ENCODE assay signal across 20 cellular contexts in genomic region chr5:118793652-118794051, GRCh38.
DNase-seq lines count a peak whose midpoint lies in the region; ATAC-seq and TF ChIP-seq lines count a peak whose summit lies in the region.
"Had no signal": no experiment of that assay in that cellular context is flagged by ENCODE, and none has a peak within 500 bp of the region (broad histone marks: within the 10 kb centered on the region; RNA-seq: fewer than 3 reads in every experiment).

No MANE protein-coding gene starts in this region.

- ATAC-seq in stimulated activated naive CD8-positive, alpha-beta T cell treated with anti-CD3 and anti-CD28 coated beads, Interleukin-15, amount 100 ng/mL, for 72 hours: peak; percentile 14
- no peak for ATAC-seq in stimulated activated naive CD8-positive, alpha-beta T cell treated with anti-CD3 and anti-CD28 coated beads, Interleukin-15, Interleukin-2, amounts not matched to agents 100 U/mL and 50 U/mL, for 24 hours
- no peak for ATAC-seq in HG02973 (IDR thresholded peaks at IDR 0.05; ENCODE audit: unreplicated experiment)

- H2AFZ ChIP-seq in parathyroid adenoma: peak overlapping the region; percentile 47

- H3K27ac Mint-ChIP-seq in stimulated activated naive CD8-positive, alpha-beta T cell treated with anti-CD3 and anti-CD28 coated beads, Interleukin-15, amount 100 ng/mL, for 72 hours: no peak overlapping the region
- peak overlapping the region; percentile 21 to 96 (median 92) for H3K27ac Mint-ChIP-seq in nephron
- H3K27ac Mint-ChIP-seq: CD14-positive monocyte; CD4-positive, alpha-beta T cell; HFFc6 had no signal

- H3K9me3 ChIP-seq in parathyroid adenoma (ENCODE audit: control insufficient read depth, low read length): no peaks in the 10 kb centered on the region
- H3K9me3 ChIP-seq: BE2C; BLaER1 treated with 17β-estradiol and CSF1 and Interleukin-3, amounts not matched to agents 10 nM and 100 nM; HAP-1 had no signal

- no peak overlapping the region for H3K9ac ChIP-seq in parathyroid adenoma
- H3K9ac ChIP-seq: BLaER1 treated with 17β-estradiol and CSF1 and Interleukin-3, amounts not matched to agents 10 nM and 100 nM had no signal

- no peaks in the 10 kb centered on the region for H3K27me3 ChIP-seq in parathyroid adenoma (ENCODE audit: control insufficient read depth, insufficient read depth, low read length)
- H3K27me3 ChIP-seq: BE2C; BLaER1 treated with 17β-estradiol and CSF1 and Interleukin-3, amounts not matched to agents 10 nM and 100 nM had no signal

- no peak overlapping the region for H3K4me3 ChIP-seq in parathyroid adenoma (ENCODE audit: low read depth, low read length)
- H3K4me3 ChIP-seq: BLaER1 treated with 17β-estradiol and CSF1 and Interleukin-3, amounts not matched to agents 10 nM and 100 nM; HAP-1 had no signal

- no peaks in the 10 kb centered on the region for H3K9me3 Mint-ChIP-seq in stimulated activated naive CD8-positive, alpha-beta T cell treated with anti-CD3 and anti-CD28 coated beads, Interleukin-15, amount 100 ng/mL, for 72 hours
- H3K9me3 Mint-ChIP-seq in nephron: peaks cover 2% of the 10 kb centered on the region
- H3K9me3 Mint-ChIP-seq: CD14-positive monocyte; CD4-positive, alpha-beta T cell; HFFc6 had no signal

- H3K36me3 Mint-ChIP-seq in nephron (ENCODE audit: low read depth): no peaks in the 10 kb centered on the region
- H3K36me3 Mint-ChIP-seq: CD14-positive monocyte had no signal

- no peaks in the 10 kb centered on the region for H3K27me3 Mint-ChIP-seq in stimulated activated naive CD8-positive, alpha-beta T cell treated with anti-CD3 and anti-CD28 coated beads, Interleukin-15, amount 100 ng/mL, for 72 hours
- H3K27me3 Mint-ChIP-seq in nephron (ENCODE audit: low read depth): peaks cover 4% of the 10 kb centered on the region
- H3K27me3 Mint-ChIP-seq: CD4-positive, alpha-beta T cell had no signal

- H3K4me1 Mint-ChIP-seq in stimulated activated naive CD8-positive, alpha-beta T cell treated with anti-CD3 and anti-CD28 coated beads, Interleukin-15, amount 100 ng/mL, for 72 hours: no peaks in the 10 kb centered on the region
- peaks cover 54% of the 10 kb centered on the region for H3K4me1 Mint-ChIP-seq in nephron
- H3K4me1 Mint-ChIP-seq: CD14-positive monocyte had no signal

- no peak for TF ChIP-seq CTCF in nephron (IDR thresholded peaks at IDR 0.05; ENCODE audit: unreplicated experiment in 3 of 3)
- TF ChIP-seq CTCF in parathyroid adenoma (IDR thresholded peaks at IDR 0.05): no peak

- H3K4me1 ChIP-seq in parathyroid adenoma: peaks cover 20% of the 10 kb centered on the region
- H3K4me1 ChIP-seq: HAP-1 had no signal

- H3K36me3 ChIP-seq in parathyroid adenoma (ENCODE audit: control insufficient read depth, insufficient read depth, low read length): no peaks in the 10 kb centered on the region
- H3K36me3 ChIP-seq: BE2C; BLaER1 treated with 17β-estradiol and CSF1 and Interleukin-3, amounts not matched to agents 10 nM and 100 nM; HAP-1 had no signal

- in situ Hi-C loops in ACHN (cut with HindIII; ENCODE audit: low pct_ligation_motif_present, low pct_unique_long_range_greater_than_20kb, low sequenced_read_pairs): no loop called here

- H3K4me3 Mint-ChIP-seq in stimulated activated naive CD8-positive, alpha-beta T cell treated with anti-CD3 and anti-CD28 coated beads, Interleukin-15, amount 100 ng/mL, for 72 hours: no peak overlapping the region
- no peak overlapping the region for H3K4me3 Mint-ChIP-seq in nephron
- H3K4me3 Mint-ChIP-seq: CD14-positive monocyte; CD4-positive, alpha-beta T cell; HFFc6 had no signal

- no peak for DNase-seq in stimulated activated naive CD8-positive, alpha-beta T cell treated with anti-CD3 and anti-CD28 coated beads, Interleukin-15, amount 100 ng/mL, for 72 hours
- no peak for DNase-seq in stimulated activated naive CD8-positive, alpha-beta T cell treated with anti-CD3 and anti-CD28 coated beads, Interleukin-15, Interleukin-2, amounts not matched to agents 100 U/mL and 50 U/mL, for 24 hours
- no peak for DNase-seq in ACHN
- DNase-seq: AML-193; Calu3; CD4-positive, alpha-beta T cell; COR-L47; DMS53; DMS79 treated with DMSO at 0.1 percent for 48 hours; GF-D8; GOT3; HFFc6 had no signal

- no peak overlapping the region for H3K4me2 ChIP-seq in parathyroid adenoma (ENCODE audit: low read length)

- H3K27ac ChIP-seq in parathyroid adenoma: no peak overlapping the region
- H3K27ac ChIP-seq: 22Rv1; BLaER1 treated with 17β-estradiol and CSF1 and Interleukin-3, amounts not matched to agents 10 nM and 100 nM had no signal

- H3K79me2 ChIP-seq in parathyroid adenoma: no peaks in the 10 kb centered on the region

Comparison
In these comparisons a context has a peak if more than half of its experiments do, and no peak if none do; other contexts are left out.
1. H3K27ac Mint-ChIP-seq: peak in nephron (3 of 3); none in stimulated activated naive CD8-positive, alpha-beta T cell treated with anti-CD3 and anti-CD28 coated beads, Interleukin-15, amount 100 ng/mL, for 72 hours (0 of 2).